In genomic region chr16:17105239-17105721, GRCh38 we compare ENCODE assay signal across 17 cellular contexts.
DNase-seq lines count a peak whose midpoint lies in the region; ATAC-seq and TF ChIP-seq lines count a peak whose summit lies in the region.
"Had no signal": no experiment of that assay in that cellular context is flagged by ENCODE, and none has a peak within 500 bp of the region (broad histone marks: within the 10 kb centered on the region; RNA-seq: fewer than 3 reads in every experiment).

No MANE protein-coding gene starts in this region.

- H3K27ac Mint-ChIP-seq in activated naive CD4-positive, alpha-beta T cell treated with anti-CD3 and anti-CD28 coated beads for 36 hours: no peak overlapping the region
- H3K27ac Mint-ChIP-seq in T-cell: peak overlapping the region in 1 of 2 donors; percentile 18
- peak overlapping the region; percentile 62 to 83 (median 77) for H3K27ac Mint-ChIP-seq in immature natural killer cell
- peak overlapping the region; percentile 59 for H3K27ac Mint-ChIP-seq in stimulated activated naive B cell treated with anti-CD40 and anti-IgM and Interleukin-4, amounts not matched to agents 10 μg/mL and 1 μg/mL and 100 μg/mL, for 72 hours
- no peak overlapping the region for H3K27ac Mint-ChIP-seq in type B pancreatic cell

- H3K27me3 Mint-ChIP-seq in activated naive CD4-positive, alpha-beta T cell treated with anti-CD3 and anti-CD28 coated beads for 36 hours (ENCODE audit: low read depth): no peaks in the 10 kb centered on the region
- no peaks in the 10 kb centered on the region for H3K27me3 Mint-ChIP-seq in T-cell
- peaks cover 0 to 3% (median 2%) of the 10 kb centered on the region in 3 donors for H3K27me3 Mint-ChIP-seq in immature natural killer cell (ENCODE audit: low read depth in 3 of 3)
- H3K27me3 Mint-ChIP-seq in stimulated activated naive B cell treated with anti-CD40 and anti-IgM and Interleukin-4, amounts not matched to agents 10 μg/mL and 1 μg/mL and 100 μg/mL, for 72 hours: no peaks in the 10 kb centered on the region
- no peaks in the 10 kb centered on the region for H3K27me3 Mint-ChIP-seq in type B pancreatic cell
- H3K27me3 Mint-ChIP-seq: IgD-negative memory B cell had no signal

- peaks cover 4% of the 10 kb centered on the region for H3K36me3 Mint-ChIP-seq in activated naive CD4-positive, alpha-beta T cell treated with anti-CD3 and anti-CD28 coated beads for 36 hours (ENCODE audit: low read depth)
- H3K36me3 Mint-ChIP-seq in T-cell: peaks cover 31% of the 10 kb centered on the region
- peaks cover 6 to 13% (median 7%) of the 10 kb centered on the region in 3 donors for H3K36me3 Mint-ChIP-seq in immature natural killer cell
- peaks cover 28 to 69% of the 10 kb centered on the region in 2 donors for H3K36me3 Mint-ChIP-seq in stimulated activated naive B cell treated with anti-CD40 and anti-IgM and Interleukin-4, amounts not matched to agents 10 μg/mL and 1 μg/mL and 100 μg/mL, for 72 hours
- H3K36me3 Mint-ChIP-seq in type B pancreatic cell: no peaks in the 10 kb centered on the region

- TF ChIP-seq CTCF in type B pancreatic cell (conservative IDR thresholded peaks at IDR 0.05): no peak

- peak; percentile 28 to 81 (median 66) for ATAC-seq in T-cell (replicated peaks in 1 of 4)
- no peak for ATAC-seq in stimulated activated naive B cell treated with anti-CD40 and anti-IgM and Interleukin-4, amounts not matched to agents 10 μg/mL and 1 μg/mL and 100 μg/mL, for 72 hours (replicated peaks)
- ATAC-seq: gastroesophageal sphincter, upper lobe of right lung had no signal

- POLR2A ChIA-PET in T-cell (lab: Charles Lee): interaction anchor here in 1 of 2 donors (0.7 kb wide), 1 partner anchor 1861 kb away, joined by 3 read pairs; no protein-coding TSS in a partner anchor

- peak; percentile 9 for DNase-seq in activated naive CD4-positive, alpha-beta T cell treated with anti-CD3 and anti-CD28 coated beads for 36 hours
- DNase-seq in activated naive CD4-positive, alpha-beta T cell treated with Interleukin-2 at 50 U/mL for 16 hours: no peak
- peak in 9 of 34 experiments; percentile 1 to 30 (median 6) for DNase-seq in T-cell
- DNase-seq in immature natural killer cell: peak; percentile 13 to 31 (median 18)
- no peak for DNase-seq in stimulated activated naive B cell treated with anti-CD40 and anti-IgM and Interleukin-4, amounts not matched to agents 10 μg/mL and 1 μg/mL and 100 μg/mL, for 72 hours
- no peak for DNase-seq in NCI-H524 (lab: John Stamatoyannopoulos, UW)
- no peak for DNase-seq in NCI-H1694 treated with DMSO at 0.1 percent for 48 hours (lab: John Stamatoyannopoulos, UW)
- no peak for DNase-seq in type B pancreatic cell (ENCODE audit: extremely low spot score, unreplicated experiment)
- DNase-seq: H7; NCI-H1092; nucleus accumbens; sigmoid colon; stimulated activated CD4-positive, alpha-beta T cell treated with anti-CD3 and anti-CD28 coated beads, Interleukin-4, amount 100 ng/mL, for 1 hour; upper lobe of right lung had no signal

- CTCF ChIA-PET in activated naive CD4-positive, alpha-beta T cell treated with anti-CD3 and anti-CD28 coated beads for 36 hours (lab: Charles Lee): no interaction called here
- CTCF ChIA-PET in T-cell (lab: Charles Lee): no interaction called here

- peaks cover 6% of the 10 kb centered on the region for H3K4me1 Mint-ChIP-seq in activated naive CD4-positive, alpha-beta T cell treated with anti-CD3 and anti-CD28 coated beads for 36 hours (ENCODE audit: low read depth)
- H3K4me1 Mint-ChIP-seq in T-cell (peaks cover 17 to 27% (median 25%) of the 10 kb centered on the region in 3 donors), immature natural killer cell (peaks cover 45 to 46% of the 10 kb centered on the region in 2 donors), type B pancreatic cell (ENCODE audit: unreplicated experiment) (peaks cover 4% of the 10 kb centered on the region)
- H3K4me1 Mint-ChIP-seq in stimulated activated naive B cell treated with anti-CD40 and anti-IgM and Interleukin-4, amounts not matched to agents 10 μg/mL and 1 μg/mL and 100 μg/mL, for 72 hours: peaks cover 18 to 19% of the 10 kb centered on the region in 2 donors

- no peak overlapping the region for H3K4me3 Mint-ChIP-seq in activated naive CD4-positive, alpha-beta T cell treated with anti-CD3 and anti-CD28 coated beads for 36 hours
- H3K4me3 Mint-ChIP-seq in T-cell (peak overlapping the region in 1 of 3 donors; percentile 50), immature natural killer cell (peak overlapping the region; percentile 8 to 83 (median 55)), type B pancreatic cell (no peak overlapping the region)
- H3K4me3 Mint-ChIP-seq in stimulated activated naive B cell treated with anti-CD40 and anti-IgM and Interleukin-4, amounts not matched to agents 10 μg/mL and 1 μg/mL and 100 μg/mL, for 72 hours: no peak overlapping the region
- H3K4me3 Mint-ChIP-seq: IgD-negative memory B cell; T-helper 1 cell treated with Interleukin-12 subunit alpha and Interleukin-12 subunit beta and Interleukin-4 antibody, amounts not matched to agents 30 μg/mL and 1 μg/mL, for 36 hours had no signal

- intact Hi-C loops in activated naive CD4-positive, alpha-beta T cell treated with anti-CD3 and anti-CD28 coated beads for 36 hours (cut with micrococcal nuclease): no loop called here

- H3K9me3 Mint-ChIP-seq in activated naive CD4-positive, alpha-beta T cell treated with anti-CD3 and anti-CD28 coated beads for 36 hours: no peaks in the 10 kb centered on the region
- H3K9me3 Mint-ChIP-seq in T-cell (no peaks in the 10 kb centered on the region), immature natural killer cell (no peaks in the 10 kb centered on the region), type B pancreatic cell (peaks cover 5% of the 10 kb centered on the region)
- H3K9me3 Mint-ChIP-seq in stimulated activated naive B cell treated with anti-CD40 and anti-IgM and Interleukin-4, amounts not matched to agents 10 μg/mL and 1 μg/mL and 100 μg/mL, for 72 hours: peaks cover 5 to 7% of the 10 kb centered on the region in 2 donors
- H3K9me3 Mint-ChIP-seq: T-helper 1 cell treated with Interleukin-12 subunit alpha and Interleukin-12 subunit beta and Interleukin-4 antibody, amounts not matched to agents 30 μg/mL and 1 μg/mL, for 36 hours had no signal

Comparison
In these comparisons a context has a peak if more than half of its experiments do, and no peak if none do; other contexts are left out.
1. DNase-seq: peak in activated naive CD4-positive, alpha-beta T cell treated with anti-CD3 and anti-CD28 coated beads for 36 hours (single experiment) and immature natural killer cell (3 of 3); none in activated naive CD4-positive, alpha-beta T cell treated with Interleukin-2 at 50 U/mL for 16 hours (single experiment), stimulated activated naive B cell treated with anti-CD40 and anti-IgM and Interleukin-4, amounts not matched to agents 10 μg/mL and 1 μg/mL and 100 μg/mL, for 72 hours (single experiment), NCI-H524 (0 of 2), NCI-H1694 treated with DMSO at 0.1 percent for 48 hours (single experiment) and type B pancreatic cell (single experiment).
2. H3K27ac Mint-ChIP-seq: peak in immature natural killer cell (6 of 6) and stimulated activated naive B cell treated with anti-CD40 and anti-IgM and Interleukin-4, amounts not matched to agents 10 μg/mL and 1 μg/mL and 100 μg/mL, for 72 hours (single experiment); none in activated naive CD4-positive, alpha-beta T cell treated with anti-CD3 and anti-CD28 coated beads for 36 hours (single experiment) and type B pancreatic cell (single experiment).
3. H3K4me3 Mint-ChIP-seq: peak in immature natural killer cell (5 of 5); none in activated naive CD4-positive, alpha-beta T cell treated with anti-CD3 and anti-CD28 coated beads for 36 hours (single experiment), stimulated activated naive B cell treated with anti-CD40 and anti-IgM and Interleukin-4, amounts not matched to agents 10 μg/mL and 1 μg/mL and 100 μg/mL, for 72 hours (0 of 2) and type B pancreatic cell (single experiment).
4. ATAC-seq: peak in T-cell (4 of 4); none in stimulated activated naive B cell treated with anti-CD40 and anti-IgM and Interleukin-4, amounts not matched to agents 10 μg/mL and 1 μg/mL and 100 μg/mL, for 72 hours (0 of 2).